Comparison of ENCODE assay signal across 8 cellular contexts in genomic region chr19:9936151-9937000, GRCh38. TPM values are rescaled to one million over a fixed set of nuclear protein-coding genes. Genes with fewer than 3 reads are reported as not detected.
DNase-seq lines count a peak whose midpoint lies in the region; ATAC-seq and TF ChIP-seq lines count a peak whose summit lies in the region.

OLFM2 (minus strand) TSS chr19:9936515; CDS start chr19:9936366, 149 bp downstream.

- ATAC-seq in left lobe of liver (peak; percentile 34), thoracic aorta (ENCODE audit: insufficient number of reproducible peaks, low FRiP score, low read depth) (no peak), HG02870 (IDR thresholded peaks at IDR 0.05; ENCODE audit: unreplicated experiment) (no peak)

- TF ChIP-seq CTCF in thoracic aorta (IDR thresholded peaks at IDR 0.05) = no peak

- no peaks in the 10 kb centered on the region for H3K27me3 ChIP-seq in thoracic aorta (replicated peaks; ENCODE audit: insufficient read depth)

- no peaks in the 10 kb centered on the region for H3K36me3 ChIP-seq in thoracic aorta

- H3K9me3 ChIP-seq in thoracic aorta = no peaks in the 10 kb centered on the region

- H3K4me3 ChIP-seq in thoracic aorta = peak within 1 kb of the TSS; percentile 45

- H3K27ac ChIP-seq in angular gyrus (ENCODE audit: low read depth, low read length) (peak within 1 kb of the TSS; percentile 59), thoracic aorta (no peak within 1 kb of the TSS)

- DNase-seq in stimulated activated CD4-positive, alpha-beta T cell treated with anti-CD3 and anti-CD28 coated beads, Interleukin-12 subunit alpha, Interleukin-12 subunit beta, amount 100 ng/mL, for 4 hours = peak; percentile 35
- DNase-seq in stimulated activated CD4-positive, alpha-beta T cell treated with anti-CD3 and anti-CD28 coated beads, Interleukin-1b, Interleukin-23, amount 100 ng/mL, for 48 hours = no peak
- DNase-seq in left lobe of liver (ENCODE audit: low spot score) (peak; percentile 54), thoracic aorta (ENCODE audit: low spot score) (no peak), SKM-1 (lab: John Stamatoyannopoulos, UW; ENCODE audit: unreplicated experiment) (no peak), A172 (ENCODE audit: low spot score) (no peak)

- H3K4me1 ChIP-seq in thoracic aorta (ENCODE audit: control insufficient read depth in 1 of 2, low read depth in 2 of 2) = peaks cover 9 to 27% of the 10 kb centered on the region in 2 donors

RNA-seq across cellular contexts. Expression of gene OLFM2, which starts in this region (rescaled TPM):
- total RNA-seq in left lobe of liver (29.0 TPM), thoracic aorta (10 to 100 TPM in 1 of 2 donors, 1 to 10 TPM in 1; 5.8 to 13.4 TPM)
- 0.77 and 2.2 TPM in 2 replicates for total RNA-seq in A172 (2014; rRNA removed; shearing (Covaris generic))

Comparison
In these comparisons a context has a peak if more than half of its experiments do, and no peak if none do; other contexts are left out.
1. DNase-seq: peak in stimulated activated CD4-positive, alpha-beta T cell treated with anti-CD3 and anti-CD28 coated beads, Interleukin-12 subunit alpha, Interleukin-12 subunit beta, amount 100 ng/mL, for 4 hours (single experiment) and left lobe of liver (single experiment); none in stimulated activated CD4-positive, alpha-beta T cell treated with anti-CD3 and anti-CD28 coated beads, Interleukin-1b, Interleukin-23, amount 100 ng/mL, for 48 hours (single experiment), thoracic aorta (single experiment), SKM-1 (single experiment) and A172 (single experiment).